8 cellular contexts compared by ENCODE assay signal in the genomic region with DNA sequence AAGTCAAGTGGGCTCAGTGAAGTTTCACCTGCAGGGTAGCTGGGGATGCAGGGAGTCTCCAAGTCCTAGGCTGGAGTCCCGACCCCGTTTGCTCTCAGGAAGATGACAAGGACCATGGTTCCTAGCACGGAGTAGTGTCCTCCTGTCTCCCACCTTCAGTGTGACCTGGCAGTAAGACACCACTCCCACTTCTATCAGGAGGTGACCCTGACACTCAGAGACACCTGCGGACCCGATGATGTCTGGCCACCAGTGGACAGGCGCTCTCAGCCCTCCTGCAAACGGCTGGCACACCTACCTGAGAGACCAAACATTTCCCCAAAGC. TPM values are rescaled to one million over a fixed set of nuclear protein-coding genes. Genes with fewer than 3 reads are reported as not detected.
DNase-seq lines count a peak whose midpoint lies in the region; ATAC-seq lines count a peak whose summit lies in the region.

No MANE protein-coding gene starts in this region.

- CTCF ChIA-PET in activated CD8-positive, alpha-beta memory T cell treated with anti-CD3 and anti-CD28 coated beads, Interleukin-2, amount 10 ng/mL, durations not matched to agents 7 days and 5 days (lab: Charles Lee) = interaction anchor here (0.6 to 3.3 kb wide), 18 partner anchors 11 to 770 kb away, joined by 3 to 19 read pairs (median 6); a partner anchor contains a TSS

- H3K4me3 Mint-ChIP-seq in activated CD8-positive, alpha-beta memory T cell treated with anti-CD3 and anti-CD28 coated beads, Interleukin-2, amount 10 ng/mL, durations not matched to agents 7 days and 5 days = peak overlapping the region; percentile 86

- peak overlapping the region; percentile 92 for H3K27ac Mint-ChIP-seq in activated CD8-positive, alpha-beta memory T cell treated with anti-CD3 and anti-CD28 coated beads, Interleukin-2, amount 10 ng/mL, durations not matched to agents 7 days and 5 days
- H3K27ac Mint-ChIP-seq in activated naive CD4-positive, alpha-beta T cell treated with anti-CD3 and anti-CD28 coated beads, Interleukin-2, amount 50 U/mL, for 72 hours = peak overlapping the region; percentile 93 to 95

- no peak for ATAC-seq in activated CD8-positive, alpha-beta memory T cell treated with anti-CD3 and anti-CD28 coated beads, Interleukin-2, amount 10 ng/mL, durations not matched to agents 7 days and 5 days
- ATAC-seq in activated naive CD4-positive, alpha-beta T cell treated with anti-CD3 and anti-CD28 coated beads, Interleukin-2, amount 50 U/mL, for 72 hours = no peak
- no peak for ATAC-seq in HG02938 (IDR thresholded peaks at IDR 0.05; ENCODE audit: unreplicated experiment)
- no peak for ATAC-seq in HG02588 (IDR thresholded peaks at IDR 0.05; ENCODE audit: unreplicated experiment)

- no peak for DNase-seq in activated CD8-positive, alpha-beta memory T cell treated with anti-CD3 and anti-CD28 coated beads, Interleukin-2, amount 10 ng/mL, durations not matched to agents 7 days and 5 days
- no peak for DNase-seq in activated CD8-positive, alpha-beta memory T cell treated with anti-CD3 and anti-CD28 coated beads, Interleukin-2, amount 50 U/mL, for 48 hours
- DNase-seq in activated naive CD4-positive, alpha-beta T cell treated with anti-CD3 and anti-CD28 coated beads, Interleukin-2, amount 50 U/mL, for 72 hours (ENCODE audit: low spot score in 2 of 2) = no peak
- peak; percentile 51 for DNase-seq in islet precursor cell
- no peak for DNase-seq in posterior vena cava (ENCODE audit: low spot score)

- peak overlapping the region; percentile 90 for H3K27ac ChIP-seq in temporal lobe (ENCODE audit: low read depth, low read length)

- intact Hi-C loops in posterior vena cava (cut with DNase I) = loop anchor here (5.0 to 10.0 kb wide), 3 partner anchors 35 to 93 kb away; a partner anchor contains a TSS

- no peaks in the 10 kb centered on the region for H3K27me3 Mint-ChIP-seq in activated CD8-positive, alpha-beta memory T cell treated with anti-CD3 and anti-CD28 coated beads, Interleukin-2, amount 10 ng/mL, durations not matched to agents 7 days and 5 days

- peaks cover 38% of the 10 kb centered on the region for H3K4me1 Mint-ChIP-seq in activated CD8-positive, alpha-beta memory T cell treated with anti-CD3 and anti-CD28 coated beads, Interleukin-2, amount 10 ng/mL, durations not matched to agents 7 days and 5 days

- H3K36me3 Mint-ChIP-seq in activated CD8-positive, alpha-beta memory T cell treated with anti-CD3 and anti-CD28 coated beads, Interleukin-2, amount 10 ng/mL, durations not matched to agents 7 days and 5 days = peaks cover 18% of the 10 kb centered on the region
- peaks cover 31 to 40% of the 10 kb centered on the region in 2 donors for H3K36me3 Mint-ChIP-seq in activated naive CD4-positive, alpha-beta T cell treated with anti-CD3 and anti-CD28 coated beads, Interleukin-2, amount 50 U/mL, for 72 hours

- no peaks in the 10 kb centered on the region for H3K9me3 Mint-ChIP-seq in activated CD8-positive, alpha-beta memory T cell treated with anti-CD3 and anti-CD28 coated beads, Interleukin-2, amount 10 ng/mL, durations not matched to agents 7 days and 5 days (ENCODE audit: low read depth)
- H3K9me3 Mint-ChIP-seq in activated naive CD4-positive, alpha-beta T cell treated with anti-CD3 and anti-CD28 coated beads, Interleukin-2, amount 50 U/mL, for 72 hours = no peaks in the 10 kb centered on the region

RNA-seq across cellular contexts. Expression of a gene that starts 1.1 kb away (rescaled TPM):
- total RNA-seq in activated CD8-positive, alpha-beta memory T cell treated with anti-CD3 and anti-CD28 coated beads, Interleukin-2, amount 10 ng/mL, durations not matched to agents 7 days and 5 days = 10 to 100 TPM; 47.8 to 50.2 TPM
- 100 to 1,000 TPM; 154 to 182 TPM for total RNA-seq in activated naive CD4-positive, alpha-beta T cell treated with anti-CD3 and anti-CD28 coated beads, Interleukin-2, amount 50 U/mL, for 72 hours
- 35.4 TPM for total RNA-seq in temporal lobe
- total RNA-seq in posterior vena cava = 100 to 1,000 TPM; 584 to 998 TPM

RNA-seq across cellular contexts. Expression of a gene that starts 35.4 kb away (rescaled TPM):
- 100 to 1,000 TPM; 103 to 128 TPM for total RNA-seq in activated CD8-positive, alpha-beta memory T cell treated with anti-CD3 and anti-CD28 coated beads, Interleukin-2, amount 10 ng/mL, durations not matched to agents 7 days and 5 days
- total RNA-seq in activated naive CD4-positive, alpha-beta T cell treated with anti-CD3 and anti-CD28 coated beads, Interleukin-2, amount 50 U/mL, for 72 hours = 10 to 100 TPM; 89.9 to 94.3 TPM
- total RNA-seq in temporal lobe (82.1 TPM), posterior vena cava (10 to 100 TPM; 70.1 to 84.7 TPM)
